Comparison of ENCODE assay signal across 16 cellular contexts in the genomic region with DNA sequence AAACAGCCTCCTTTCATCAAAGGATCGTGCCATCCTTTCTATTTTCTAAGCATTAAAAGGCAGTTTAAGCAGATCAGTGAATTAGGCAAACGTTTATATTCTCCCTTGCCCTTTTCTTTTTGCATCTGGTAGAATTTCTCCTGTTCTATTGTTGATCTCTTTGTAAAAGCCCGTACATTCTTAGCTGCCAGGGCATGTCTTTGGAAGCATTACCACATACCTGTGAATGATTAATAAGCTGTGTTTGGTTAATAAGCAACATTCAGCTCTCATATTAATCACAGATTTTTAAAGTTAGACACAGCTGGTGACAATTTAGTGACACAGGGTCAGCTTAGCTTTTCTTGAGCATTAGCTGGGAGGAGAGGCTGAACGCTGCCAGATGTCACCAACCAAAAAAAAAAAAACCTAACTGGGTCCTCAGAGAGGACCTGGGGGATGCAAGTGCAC. TPM values are rescaled to one million over a fixed set of nuclear protein-coding genes. Genes with fewer than 3 reads are reported as not detected.
DNase-seq lines count a peak whose midpoint lies in the region; ATAC-seq and TF ChIP-seq lines count a peak whose summit lies in the region.
"Had no signal": no experiment of that assay in that cellular context is flagged by ENCODE, and none has a peak within 500 bp of the region (broad histone marks: within the 10 kb centered on the region; RNA-seq: fewer than 3 reads in every experiment).

No MANE protein-coding gene starts in this region.

- H2AFZ ChIP-seq in smooth muscle cell (ENCODE audit: low read depth): peak overlapping the region; percentile 52

- CTCF ChIA-PET in RWPE1 (lab: Yijun Ruan, JAX): interaction anchor here (0.6 to 1.2 kb wide), 3 partner anchors 10 to 102 kb away, joined by 3 to 11 read pairs (median 4); a partner anchor contains a TSS

- no peaks in the 10 kb centered on the region for H4K20me1 ChIP-seq in smooth muscle cell (ENCODE audit: low read depth)

- POLR2A ChIA-PET in RWPE1 (lab: Yijun Ruan, JAX; ENCODE audit: low non-redundant PET): interaction anchor here (0.5 kb wide), 1 partner anchor 67 kb away, joined by 3 read pairs; no protein-coding TSS in a partner anchor

- H3K9ac ChIP-seq in smooth muscle cell (ENCODE audit: low read depth): no peak overlapping the region

- 40% methylated on average over 4 of the region's 4 CpGs for WGBS in smooth muscle cell (ENCODE audit: low lambda C conversion rate)

- peaks cover 19% of the 10 kb centered on the region for H3K4me1 ChIP-seq in smooth muscle cell (ENCODE audit: low read depth)

- no peak overlapping the region for H3K4me3 ChIP-seq in smooth muscle cell

- no peaks in the 10 kb centered on the region for H3K36me3 ChIP-seq in smooth muscle cell (ENCODE audit: low read depth)

- peak overlapping the region; percentile 36 for H3K4me2 ChIP-seq in smooth muscle cell

- H3K27ac ChIP-seq in RWPE1 (peak overlapping the region; percentile 94), smooth muscle cell (ENCODE audit: low read depth) (peak overlapping the region; percentile 12)

- H3K27me3 ChIP-seq in smooth muscle cell (ENCODE audit: low read depth): no peaks in the 10 kb centered on the region

- TF ChIP-seq CTCF in RWPE1 (conservative IDR thresholded peaks at IDR 0.05; ENCODE audit: low read depth): no peak
- TF ChIP-seq CTCF in smooth muscle cell (IDR thresholded peaks at IDR 0.05; ENCODE audit: borderline replicate concordance, insufficient read depth, poor library complexity, severe bottlenecking): no peak

- ATAC-seq in GM19452 (IDR thresholded peaks at IDR 0.05; ENCODE audit: unreplicated experiment): peak; percentile 57
- ATAC-seq: naive thymus-derived CD8-positive, alpha-beta T cell had no signal

- peaks cover 15% of the 10 kb centered on the region for H3F3A ChIP-seq in smooth muscle cell (ENCODE audit: low read depth)

- H3K9me3 ChIP-seq in smooth muscle cell (replicated peaks; ENCODE audit: low read depth): no peaks in the 10 kb centered on the region

- no peaks in the 10 kb centered on the region for H3K79me2 ChIP-seq in smooth muscle cell (ENCODE audit: low read depth)

- DNase-seq in RWPE1 (ENCODE audit: low spot score) (peak; percentile 60), glomerular visceral epithelial cell (ENCODE audit: extremely low spot score) (peak; percentile 69), smooth muscle cell (lab: John Stamatoyannopoulos, UW; ENCODE audit: unreplicated experiment) (no peak), NCI-H2107 (lab: John Stamatoyannopoulos, UW) (no peak), NOMO-1 treated with dmso at 0.1 percent for 144 hours (lab: John Stamatoyannopoulos, UW; ENCODE audit: unreplicated experiment) (no peak), mesenteric fat pad (ENCODE audit: low spot score) (no peak), NCI-H187 treated with DMSO at 0.1 percent for 48 hours (lab: John Stamatoyannopoulos, UW) (no peak)
- DNase-seq: activated naive CD8-positive, alpha-beta T cell treated with anti-CD3 and anti-CD28 coated beads for 36 hours; dermis blood vessel endothelial cell; hypothalamus; naive thymus-derived CD8-positive, alpha-beta T cell; NCI-H1436 treated with DMSO at 0.1 percent for 48 hours; stimulated activated CD8-positive, alpha-beta memory T cell treated with anti-CD3 and anti-CD28 coated beads, Interleukin-4, amount 100 ng/mL, for 48 hours; T-helper 9 cell had no signal

RNA-seq across cellular contexts. Expression of a gene that starts 33.8 kb away (rescaled TPM):
- 23.2 and 42.6 TPM in 2 replicates for total RNA-seq in smooth muscle cell
- polyA plus RNA-seq in smooth muscle cell: 29.6 and 47.7 TPM in 2 replicates
- total RNA-seq in mesenteric fat pad: 113 TPM
- total RNA-seq: HT1080 had no signal

Comparison
In these comparisons a context has a peak if more than half of its experiments do, and no peak if none do; other contexts are left out.
1. DNase-seq: peak in RWPE1 (single experiment) and glomerular visceral epithelial cell (single experiment); none in smooth muscle cell (single experiment), NCI-H2107 (single experiment), NOMO-1 treated with dmso at 0.1 percent for 144 hours (single experiment), mesenteric fat pad (single experiment) and NCI-H187 treated with DMSO at 0.1 percent for 48 hours (single experiment).